ENCODE assay signal across 8 cellular contexts in genomic region chr20:45311589-45312211, GRCh38. TPM values are rescaled to one million over a fixed set of nuclear protein-coding genes. Genes with fewer than 3 reads are reported as not detected.
DNase-seq lines count a peak whose midpoint lies in the region; ATAC-seq and TF ChIP-seq lines count a peak whose summit lies in the region.

No MANE protein-coding gene starts in this region.

- H3K4me1 Mint-ChIP-seq in activated CD8-positive, alpha-beta T cell treated with anti-CD3 and anti-CD28 coated beads for 36 hours (ENCODE audit: low read depth): peaks cover 5% of the 10 kb centered on the region
- H3K4me1 Mint-ChIP-seq in endodermal cell (no peaks in the 10 kb centered on the region), natural killer cell (peaks cover 0 to 6% of the 10 kb centered on the region in 2 donors)

- POLR2A ChIA-PET in activated CD8-positive, alpha-beta T cell treated with anti-CD3 and anti-CD28 coated beads for 36 hours (lab: Charles Lee): no interaction called here

- H3K9me3 Mint-ChIP-seq in activated CD8-positive, alpha-beta T cell treated with anti-CD3 and anti-CD28 coated beads for 36 hours: no peaks in the 10 kb centered on the region
- H3K9me3 Mint-ChIP-seq in endodermal cell (no peaks in the 10 kb centered on the region), natural killer cell (no peaks in the 10 kb centered on the region)

- H3K27ac ChIP-seq in endodermal cell (ENCODE audit: low read depth, low read length) (no peak overlapping the region), testis (no peak overlapping the region)

- no peaks in the 10 kb centered on the region for H3K4me1 ChIP-seq in endodermal cell (ENCODE audit: control insufficient read depth, insufficient read depth, low read length)
- H3K4me1 ChIP-seq in testis: no peaks in the 10 kb centered on the region

- H3K27ac Mint-ChIP-seq in activated CD8-positive, alpha-beta T cell treated with anti-CD3 and anti-CD28 coated beads for 36 hours: no peak overlapping the region
- H3K27ac Mint-ChIP-seq in endodermal cell (no peak overlapping the region), natural killer cell (no peak overlapping the region)

- peak; percentile 93 for TF ChIP-seq CTCF in activated CD8-positive, alpha-beta T cell treated with anti-CD3 and anti-CD28 coated beads for 36 hours (IDR thresholded peaks at IDR 0.05)
- TF ChIP-seq CTCF in endodermal cell (conservative IDR thresholded peaks at IDR 0.05) (peak; percentile 96), natural killer cell (IDR thresholded peaks at IDR 0.05) (peak; percentile 57), testis (IDR thresholded peaks at IDR 0.05) (peak; percentile 49 to 70 (median 61))

- H3K36me3 ChIP-seq in endodermal cell (ENCODE audit: control insufficient read depth, insufficient read depth, low read length): no peaks in the 10 kb centered on the region
- H3K36me3 ChIP-seq in testis (ENCODE audit: low read depth, missing control alignments): no peaks in the 10 kb centered on the region

- H3K4me3 ChIP-seq in endodermal cell (ENCODE audit: low read length): no peak overlapping the region
- no peak overlapping the region for H3K4me3 ChIP-seq in testis

- CTCF ChIA-PET in activated CD8-positive, alpha-beta T cell treated with anti-CD3 and anti-CD28 coated beads for 36 hours (lab: Charles Lee): interaction anchor here (0.5 to 3.1 kb wide), 23 partner anchors 9 to 459 kb away, joined by 3 to 29 read pairs (median 4); partner anchors contain the start of gene SYS1

- no peak overlapping the region for H3K9ac ChIP-seq in endodermal cell (ENCODE audit: extremely low read depth, low read length, poor library complexity, severe bottlenecking)

- H3K36me3 Mint-ChIP-seq in activated CD8-positive, alpha-beta T cell treated with anti-CD3 and anti-CD28 coated beads for 36 hours (ENCODE audit: low read depth): no peaks in the 10 kb centered on the region
- no peaks in the 10 kb centered on the region for H3K36me3 Mint-ChIP-seq in endodermal cell (ENCODE audit: low read depth)
- H3K36me3 Mint-ChIP-seq in natural killer cell: no peaks in the 10 kb centered on the region

- no peak for TF ChIP-seq POLR2A in testis (IDR thresholded peaks at IDR 0.05)

- H3K27me3 Mint-ChIP-seq in activated CD8-positive, alpha-beta T cell treated with anti-CD3 and anti-CD28 coated beads for 36 hours: peaks cover 57% of the 10 kb centered on the region
- H3K27me3 Mint-ChIP-seq in endodermal cell (ENCODE audit: insufficient read depth) (peaks cover 37% of the 10 kb centered on the region), natural killer cell (ENCODE audit: low read depth in 2 of 2) (peaks cover 45 to 59% of the 10 kb centered on the region in 2 donors)

- H3K27me3 ChIP-seq in endodermal cell (ENCODE audit: control insufficient read depth, insufficient read depth, low read length, poor library complexity, severe bottlenecking) (no peaks in the 10 kb centered on the region), testis (no peaks in the 10 kb centered on the region)

- no peak overlapping the region for H3K4me3 Mint-ChIP-seq in activated CD8-positive, alpha-beta T cell treated with anti-CD3 and anti-CD28 coated beads for 36 hours
- H3K4me3 Mint-ChIP-seq in endodermal cell (no peak overlapping the region), natural killer cell (no peak overlapping the region)

- WGBS in endodermal cell (ENCODE audit: insufficient coverage in 1 of 2, insufficient read length in 1 of 2), 2 experiments: 55 to 56% methylated on average over 41 to 45 of the region's 45 CpGs
- 9 to 30% methylated on average over 7 to 41 of the region's 45 CpGs for WGBS in testis, 2 donors

- H3K9me3 ChIP-seq in endodermal cell (ENCODE audit: control insufficient read depth, low read length) (no peaks in the 10 kb centered on the region), testis (no peaks in the 10 kb centered on the region)

- intact Hi-C loops in activated CD8-positive, alpha-beta T cell treated with anti-CD3 and anti-CD28 coated beads for 36 hours (cut with micrococcal nuclease): loop anchor here (5.0 kb wide), 1 partner anchor 46 kb away; no protein-coding TSS in a partner anchor
- intact Hi-C loops in natural killer cell (cut with micrococcal nuclease) (no loop called here), testis (cut with DNase I; ENCODE audit: low total_unique reads) (no loop called here)

- peak; percentile 80 for ATAC-seq in activated CD8-positive, alpha-beta T cell treated with anti-CD3 and anti-CD28 coated beads for 36 hours
- ATAC-seq in natural killer cell (peak; percentile 59 to 75 (median 60)), GM21576 (IDR thresholded peaks at IDR 0.05; ENCODE audit: unreplicated experiment) (no peak)

- peak; percentile 45 for DNase-seq in SIG-M5 treated with dmso at 0.1 percent for 504 hours (lab: John Stamatoyannopoulos, UW; ENCODE audit: unreplicated experiment)
- DNase-seq in SIG-M5 (lab: John Stamatoyannopoulos, UW): no peak
- DNase-seq in NCI-H446 treated with DMSO at 0.1 percent for 48 hours (lab: John Stamatoyannopoulos, UW): peak; percentile 22
- peak; percentile 74 for DNase-seq in activated CD8-positive, alpha-beta T cell treated with anti-CD3 and anti-CD28 coated beads for 36 hours
- DNase-seq in endodermal cell: peak; percentile 94
- peak; percentile 32 for DNase-seq in natural killer cell
- peak; percentile 66 for DNase-seq in testis

RNA-seq across cellular contexts. Expression of gene MATN4, which starts 3.6 kb away (rescaled TPM):
- total RNA-seq in activated CD8-positive, alpha-beta T cell treated with anti-CD3 and anti-CD28 coated beads for 36 hours: 1 to 10 TPM in 1 of 2 experiments, under 1 TPM in 1; 0.74 to 1.2 TPM
- total RNA-seq in endodermal cell: under 1 TPM; 0.20 to 0.46 TPM
- polyA plus RNA-seq in endodermal cell (2013, experiment 1 of 2): 0.50 TPM
- 0.17 TPM for polyA plus RNA-seq in endodermal cell (2013, experiment 2 of 2)
- not detected for total RNA-seq in natural killer cell
- 1 to 10 TPM; 2.8 to 3.5 TPM for total RNA-seq in testis
- polyA plus RNA-seq in testis (ENCODE audit: insufficient read depth, low read depth, low replicate concordance): 1.1 TPM

RNA-seq across cellular contexts. Expression of gene RBPJL, which starts 5.1 kb away (rescaled TPM):
- total RNA-seq in activated CD8-positive, alpha-beta T cell treated with anti-CD3 and anti-CD28 coated beads for 36 hours: not detected
- not detected for total RNA-seq in endodermal cell
- polyA plus RNA-seq in endodermal cell (2013, experiment 1 of 2): not detected
- polyA plus RNA-seq in endodermal cell (2013, experiment 2 of 2): not detected
- total RNA-seq in natural killer cell: not detected
- 1 to 10 TPM in 1 of 2 donors, under 1 TPM in 1; 0.43 to 1.1 TPM for total RNA-seq in testis
- polyA plus RNA-seq in testis (ENCODE audit: insufficient read depth, low read depth, low replicate concordance): 0.26 TPM

RNA-seq across cellular contexts. Expression of gene SDC4, which starts 36.5 kb away (rescaled TPM):
- 10 to 100 TPM; 21.1 to 22.0 TPM for total RNA-seq in activated CD8-positive, alpha-beta T cell treated with anti-CD3 and anti-CD28 coated beads for 36 hours
- total RNA-seq in endodermal cell: 100 to 1,000 TPM in 1 of 2 donors, 10 to 100 TPM in 1; 78.0 to 118 TPM
- 34.2 TPM for polyA plus RNA-seq in endodermal cell (2013, experiment 1 of 2)
- polyA plus RNA-seq in endodermal cell (2013, experiment 2 of 2): 32.7 TPM
- 1 to 10 TPM in 2 of 3 donors, under 1 TPM in 1; 0.45 to 1.8 (median 1.5) TPM for total RNA-seq in natural killer cell
- total RNA-seq in testis: 100 to 1,000 TPM; 191 to 234 TPM
- 124 TPM for polyA plus RNA-seq in testis (ENCODE audit: insufficient read depth, low read depth, low replicate concordance)

RNA-seq across cellular contexts. Expression of gene SYS1, which starts 51.3 kb away (rescaled TPM):
- 10 to 100 TPM; 19.6 to 20.7 TPM for total RNA-seq in activated CD8-positive, alpha-beta T cell treated with anti-CD3 and anti-CD28 coated beads for 36 hours
- total RNA-seq in endodermal cell (10 to 100 TPM; 22.1 to 23.8 TPM), natural killer cell (10 to 100 TPM; 73.8 to 77.4 (median 74.0) TPM), testis (10 to 100 TPM; 33.1 to 34.6 TPM)
- polyA plus RNA-seq in endodermal cell (2013, experiment 1 of 2): 16.4 TPM
- 15.6 TPM for polyA plus RNA-seq in endodermal cell (2013, experiment 2 of 2)
- polyA plus RNA-seq in testis (ENCODE audit: insufficient read depth, low read depth, low replicate concordance): 20.0 TPM

RNA-seq across cellular contexts. Expression of gene SLPI, which starts 57.3 kb away (rescaled TPM):
- not detected for total RNA-seq in activated CD8-positive, alpha-beta T cell treated with anti-CD3 and anti-CD28 coated beads for 36 hours
- not detected for total RNA-seq in endodermal cell
- 0.75 TPM for polyA plus RNA-seq in endodermal cell (2013, experiment 1 of 2)
- polyA plus RNA-seq in endodermal cell (2013, experiment 2 of 2): not detected
- total RNA-seq in natural killer cell: under 1 TPM in 1 of 3 donors, not detected in 2; 0.90 TPM
- 1 to 10 TPM; 6.9 to 8.2 TPM for total RNA-seq in testis
- polyA plus RNA-seq in testis (ENCODE audit: insufficient read depth, low read depth, low replicate concordance): 104 TPM

Comparison
In these comparisons a context has a peak if more than half of its experiments do, and no peak if none do; other contexts are left out.
1. RNA of gene SDC4, which starts 36.5 kb away (total RNA-seq): 191 to 234 TPM in testis, 78.0 to 118 TPM in endodermal cell and 21.1 to 22.0 TPM in activated CD8-positive, alpha-beta T cell treated with anti-CD3 and anti-CD28 coated beads for 36 hours; 0.45 to 1.8 TPM in natural killer cell; every median in the first group is over 4 times any median in the second.
2. Peak in every context shown above with its lines, with median percentiles within 50 percentile points of each other: CTCF ChIP-seq.